Comparison of ENCODE assay signal across 12 cellular contexts in genomic region chr13:109166807-109167206, GRCh38.
DNase-seq lines count a peak whose midpoint lies in the region; ATAC-seq, FAIRE-seq and TF ChIP-seq lines count a peak whose summit lies in the region.
"Had no signal": no experiment of that assay in that cellular context is flagged by ENCODE, and none has a peak within 500 bp of the region (broad histone marks: within the 10 kb centered on the region; RNA-seq: fewer than 3 reads in every experiment).

No MANE protein-coding gene starts in this region.

- ATAC-seq in GM19438 (IDR thresholded peaks at IDR 0.05; ENCODE audit: low read depth, unreplicated experiment) (peak; percentile 29), HG03045 (IDR thresholded peaks at IDR 0.05; ENCODE audit: unreplicated experiment) (peak; percentile 23), GM12878 (peak; percentile 46)
- ATAC-seq: activated T-cell treated with anti-CD3 and anti-CD28 coated beads, Interleukin-2, amount 50 U/mL, for 4 hours; naive thymus-derived CD8-positive, alpha-beta T cell had no signal

- in situ Hi-C loops in GM12878 (cut with MboI) = loop anchor here (25.0 kb wide), 1 partner anchor 1995 kb away; no protein-coding TSS in a partner anchor

- peak; percentile 29 for DNase-seq in GM18507 (ENCODE audit: extremely low spot score, insufficient read length, low read depth)
- DNase-seq in GM12878 (ENCODE audit: low read depth, low spot score) = no peak
- DNase-seq in superior temporal gyrus (ENCODE audit: extremely low spot score) = no peak
- no peak for DNase-seq in anterior cingulate cortex (lab: John Stamatoyannopoulos, UW)
- DNase-seq in coronary artery (ENCODE audit: low spot score) = no peak
- no peak for DNase-seq in stomach
- DNase-seq: activated B cell treated with CpG ODN at 0.5 μM for 24 hours; activated T-cell treated with anti-CD3 and anti-CD28 coated beads, Interleukin-2, amount 50 U/mL, for 4 hours; glutamatergic neuron; naive thymus-derived CD8-positive, alpha-beta T cell had no signal

- FAIRE-seq in GM18507 (lab: Jason Lieb, UNC) (peak; percentile 90), GM12878 (lab: Jason Lieb, UNC) (no peak)

- no peak for TF ChIP-seq RAD21 in GM12878 (IDR thresholded peaks at IDR 0.05; ENCODE audit: insufficient read depth, low read depth, low read length)

- H3K4me1 ChIP-seq in GM12878 (ENCODE audit: control insufficient read depth, insufficient read depth, low read length) (peaks cover 8% of the 10 kb centered on the region), stomach (no peaks in the 10 kb centered on the region)

- no TSS peak for BruUV-seq in GM12878 (replicated peaks; lab: Mats Ljungman, UMichigan)

- no peak overlapping the region for H2AFZ ChIP-seq in GM12878 (ENCODE audit: control insufficient read depth, low read depth, low read length)

- H3K9me3 ChIP-seq in GM12878 (replicated peaks; ENCODE audit: control insufficient read depth, insufficient read depth, low read length) (no peaks in the 10 kb centered on the region), stomach (no peaks in the 10 kb centered on the region)

- no peak overlapping the region for H3K4me2 ChIP-seq in GM12878 (ENCODE audit: control insufficient read depth, insufficient read depth)

- H3K4me3 ChIP-seq in GM12878 (no peak overlapping the region), coronary artery (no peak overlapping the region), stomach (no peak overlapping the region)

- no peak for TF ChIP-seq POLR2A in GM12878 (IDR thresholded peaks at IDR 0.05; ENCODE audit: low read depth, low read length)
- TF ChIP-seq POLR2A in stomach (IDR thresholded peaks at IDR 0.05) = no peak

- TF ChIP-seq EP300 in GM12878 (IDR thresholded peaks at IDR 0.05; ENCODE audit: borderline replicate concordance in 1 of 2, control insufficient read depth in 1 of 2, low read depth in 2 of 2, low read length in 2 of 2) = peak in 1 of 2 experiments; percentile 76; a peak in 2 of 4 replicates
- TF ChIP-seq EP300 in stomach (IDR thresholded peaks at IDR 0.05) = no peak

- intact Hi-C loops in GM12878 (cut with micrococcal nuclease; ENCODE audit: unreplicated experiment) (loop anchor here (10.0 kb wide), 1 partner anchor 1388 kb away; no protein-coding TSS in a partner anchor), stomach (cut with DNase I; ENCODE audit: low total_unique reads) (no loop called here)

- H3K9ac ChIP-seq in GM12878 (ENCODE audit: control insufficient read depth, insufficient read depth, low read length) = no peak overlapping the region

- SMC1A ChIA-PET in GM12878 (lab: Charles Lee; ENCODE audit: uncharacterized antibody, unreplicated experiment) = no interaction called here

- WGBS in GM12878 (ENCODE audit: insufficient coverage, insufficient replicate concordance, low lambda C conversion rate, missing lambda C conversion rate) = 2% methylated on average over 2 of the region's 2 CpGs
- 18 to 57% (median 43%) methylated on average over 2 of the region's 2 CpGs for WGBS in stomach, 5 donors

- RAD21 ChIA-PET in GM12878 (lab: Charles Lee; ENCODE audit: unreplicated experiment) = interaction anchor here (1.2 kb wide), 1 partner anchor 9 kb away, joined by 4 read pairs; no protein-coding TSS in a partner anchor

- H3K27me3 ChIP-seq in GM12878 (replicated peaks in 1 of 2; ENCODE audit: control insufficient read depth in 2 of 2, insufficient read depth in 2 of 2, low read length in 1 of 2) (no peaks in the 10 kb centered on the region), stomach (no peaks in the 10 kb centered on the region)

- no peaks in the 10 kb centered on the region for H3K79me2 ChIP-seq in GM12878 (ENCODE audit: control insufficient read depth, insufficient read depth, low read length)

- CTCF ChIA-PET in GM12878 (lab: Yijun Ruan, JAX) = no interaction called here

- POLR2A ChIA-PET in GM12878 (lab: Charles Lee) = no interaction called here

- TF ChIP-seq CTCF in GM12878 (IDR thresholded peaks at IDR 0.05 in 2 of 3, conservative IDR thresholded peaks at IDR 0.05 in 1 of 3; ENCODE audit: control insufficient read depth in 2 of 3, extremely low read depth in 1 of 3, insufficient read depth in 1 of 3, low read depth in 3 of 3, low read length in 3 of 3) (no peak), coronary artery (IDR thresholded peaks at IDR 0.05) (no peak), stomach (IDR thresholded peaks at IDR 0.05) (no peak)

- H3K36me3 ChIP-seq in GM12878 (ENCODE audit: control insufficient read depth in 2 of 2, insufficient read depth in 2 of 2, low read length in 1 of 2) (no peaks in the 10 kb centered on the region), stomach (no peaks in the 10 kb centered on the region)

- H3K27ac ChIP-seq in GM12878 (ENCODE audit: control insufficient read depth, insufficient read depth) = no peak overlapping the region
- H3K27ac ChIP-seq in coronary artery = no peak overlapping the region
- H3K27ac ChIP-seq in stomach = no peak overlapping the region

- no peaks in the 10 kb centered on the region for H4K20me1 ChIP-seq in GM12878 (ENCODE audit: control insufficient read depth, insufficient read depth)

TF ChIP-seq in GM12878, 131 proteins besides CTCF, POLR2A, EP300 and RAD21 (continues in another document):
- TF ChIP-seq BHLHE40 (IDR thresholded peaks at IDR 0.05; ENCODE audit: borderline replicate concordance in 1 of 2, low read depth in 2 of 2, low read length in 1 of 2) (peak; percentile 86 to 91), MXI1 (IDR thresholded peaks at IDR 0.05; ENCODE audit: low read depth, low read length) (peak; percentile 58; the same call in 1 of the 2 replicates), ATF7 (IDR thresholded peaks at IDR 0.05; ENCODE audit: low read depth) (peak; percentile 22; the same call in 1 of the 2 replicates), RB1 (IDR thresholded peaks at IDR 0.05; ENCODE audit: borderline replicate concordance) (no peak), MTA2 (IDR thresholded peaks at IDR 0.05; ENCODE audit: low read depth) (peak; percentile 61; the same call in 1 of the 2 replicates), JUNB (IDR thresholded peaks at IDR 0.05) (peak; percentile 7; the same call in 1 of the 2 replicates), IKZF2 (IDR thresholded peaks at IDR 0.05) (peak; percentile 53 to 65; a peak in 2 of 4 replicates), CUX1 (IDR thresholded peaks at IDR 0.05; ENCODE audit: insufficient replicate concordance, low read depth, low read length) (peak; percentile 16), LARP7 (IDR thresholded peaks at IDR 0.05) (no peak), MEF2B (IDR thresholded peaks at IDR 0.05; ENCODE audit: partially characterized antibody, poor library complexity, severe bottlenecking) (peak; percentile 65), TBL1XR1 (IDR thresholded peaks at IDR 0.05; ENCODE audit: low read depth, low read length) (0 out of 2 replicates have a peak, but pooled peaks have one; percentile 29), CHD1 (IDR thresholded peaks at IDR 0.05; ENCODE audit: low read depth, low read length) (no peak)
- TF ChIP-seq, protein P1, sequence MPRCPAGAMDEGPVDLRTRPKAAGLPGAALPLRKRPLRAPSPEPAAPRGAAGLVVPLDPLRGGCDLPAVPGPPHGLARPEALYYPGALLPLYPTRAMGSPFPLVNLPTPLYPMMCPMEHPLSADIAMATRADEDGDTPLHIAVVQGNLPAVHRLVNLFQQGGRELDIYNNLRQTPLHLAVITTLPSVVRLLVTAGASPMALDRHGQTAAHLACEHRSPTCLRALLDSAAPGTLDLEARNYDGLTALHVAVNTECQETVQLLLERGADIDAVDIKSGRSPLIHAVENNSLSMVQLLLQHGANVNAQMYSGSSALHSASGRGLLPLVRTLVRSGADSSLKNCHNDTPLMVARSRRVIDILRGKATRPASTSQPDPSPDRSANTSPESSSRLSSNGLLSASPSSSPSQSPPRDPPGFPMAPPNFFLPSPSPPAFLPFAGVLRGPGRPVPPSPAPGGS (IDR thresholded peaks at IDR 0.05; ENCODE audit: borderline replicate concordance, insufficient read depth, low read depth, low read length, poor library complexity, severe bottlenecking) = no peak
